Comparison of ENCODE assay signal across 21 cellular contexts in genomic region chr15:79743032-79743431, GRCh38.
"Had no signal": no experiment of that assay in that cellular context is flagged by ENCODE, and none has a peak within 500 bp of the region (broad histone marks: within the 10 kb centered on the region; RNA-seq: fewer than 3 reads in every experiment).

No MANE protein-coding gene starts in this region.

- H3K4me3 Mint-ChIP-seq: activated CD4-positive, alpha-beta T cell treated with anti-CD3 and anti-CD28 coated beads for 36 hours; activated T-helper 1 cell treated with anti-CD3 and anti-CD28 coated beads, Interleukin-12 subunit alpha, Interleukin-12 subunit beta, Interleukin-2, Interleukin-4 antibody, amounts not matched to agents 30 ng/mL and 10 ng/mL and 1 ng/mL, durations not matched to agents 14 hours and 24 hours and 36 hours; naive B cell; neural crest cell; stimulated activated naive CD8-positive, alpha-beta T cell treated with anti-CD3 and anti-CD28 coated beads, Interleukin-15, Interleukin-2, amounts not matched to agents 100 ng/mL and 50 ng/mL, for 24 hours had no signal

- H3K27me3 ChIP-seq: esophagus squamous epithelium had no signal

- FAIRE-seq: endothelial cell of umbilical vein, keratinocyte had no signal

- DNase-seq: activated CD4-positive, alpha-beta T cell treated with anti-CD3 and anti-CD28 coated beads for 36 hours; activated CD4-positive, alpha-beta T cell treated with anti-CD3 and anti-CD28 coated beads, Interleukin-2, amount 50 U/mL, for 48 hours; activated gamma-delta T cell treated with Interleukin-2 at 50 U/mL for 16 hours; activated T-cell treated with anti-CD3 and anti-CD28 coated beads for 4 hours; dermis blood vessel endothelial cell; effector memory CD4-positive, alpha-beta T cell; esophagus squamous epithelium; foreskin fibroblast; hypothalamus; naive B cell; stimulated activated CD4-positive, alpha-beta T cell treated with anti-CD3 and anti-CD28 coated beads, Interleukin-12 subunit alpha, Interleukin-12 subunit beta, amount 100 ng/mL, for 4 hours; stimulated activated CD4-positive, alpha-beta T cell treated with anti-CD3 and anti-CD28 coated beads, Interleukin-1b, Interleukin-23, amount 100 ng/mL, for 48 hours; T-helper 2 cell had no signal

- H3K9me3 Mint-ChIP-seq: activated T-helper 1 cell treated with anti-CD3 and anti-CD28 coated beads, Interleukin-12 subunit alpha, Interleukin-12 subunit beta, Interleukin-2, Interleukin-4 antibody, amounts not matched to agents 30 ng/mL and 10 ng/mL and 1 ng/mL, durations not matched to agents 14 hours and 24 hours and 36 hours had no signal

- H3K36me3 ChIP-seq: esophagus squamous epithelium had no signal

- H3K27ac ChIP-seq: esophagus squamous epithelium had no signal

- H3K4me3 ChIP-seq: esophagus squamous epithelium had no signal

- H3K9me3 ChIP-seq: esophagus squamous epithelium had no signal

- H3K27ac Mint-ChIP-seq: activated CD4-positive, alpha-beta T cell treated with anti-CD3 and anti-CD28 coated beads for 36 hours; activated naive CD4-positive, alpha-beta T cell treated with anti-CD3 and anti-CD28 coated beads, Interleukin-2, amount 50 U/mL, for 72 hours; activated T-helper 1 cell treated with anti-CD3 and anti-CD28 coated beads, Interleukin-12 subunit alpha, Interleukin-12 subunit beta, Interleukin-2, Interleukin-4 antibody, amounts not matched to agents 30 ng/mL and 10 ng/mL and 1 ng/mL, durations not matched to agents 14 hours and 24 hours and 36 hours; naive B cell; progenitor cell of endocrine pancreas; stimulated activated naive CD8-positive, alpha-beta T cell treated with anti-CD3 and anti-CD28 coated beads, Interleukin-15, Interleukin-2, amounts not matched to agents 100 ng/mL and 50 ng/mL, for 24 hours had no signal

- H3K27me3 Mint-ChIP-seq: activated CD4-positive, alpha-beta T cell treated with anti-CD3 and anti-CD28 coated beads for 36 hours; naive B cell; progenitor cell of endocrine pancreas had no signal

- H3K4me1 ChIP-seq: esophagus squamous epithelium had no signal

- H3K4me1 Mint-ChIP-seq: activated CD4-positive, alpha-beta T cell treated with anti-CD3 and anti-CD28 coated beads for 36 hours; naive B cell had no signal

- ATAC-seq: activated CD4-positive, alpha-beta T cell treated with anti-CD3 and anti-CD28 coated beads for 36 hours; activated naive CD4-positive, alpha-beta T cell treated with anti-CD3 and anti-CD28 coated beads, Interleukin-2, amount 50 U/mL, for 72 hours; left lobe of liver had no signal
